In genomic region chr3:12947504-12948369, GRCh38 we compare ENCODE assay signal across 8 cellular contexts.
A peak's percentile ranks its signal among the peaks of the same experiment; 100 is the strongest.
DNase-seq lines count a peak whose midpoint lies in the region; ATAC-seq, FAIRE-seq and TF ChIP-seq lines count a peak whose summit lies in the region.

No MANE protein-coding gene starts in this region.

- TF ChIP-seq CTCF in right atrium auricular region (IDR thresholded peaks at IDR 0.05) = peak in 1 of 2 donors; percentile 22
- TF ChIP-seq CTCF in keratinocyte (optimal IDR thresholded peaks at IDR 0.05 in 1 of 3, IDR thresholded peaks at IDR 0.05 in 1 of 3, conservative IDR thresholded peaks at IDR 0.05 in 1 of 3; ENCODE audit: extremely low read depth in 1 of 3, insufficient read depth in 2 of 3, low read length in 3 of 3) = peak in 2 of 3 experiments; percentile 32 to 39
- no peak for TF ChIP-seq CTCF in uterus (IDR thresholded peaks at IDR 0.05)

- no peak overlapping the region for H3K9ac ChIP-seq in adipocyte (ENCODE audit: low read length)
- peak overlapping the region; percentile 12 for H3K9ac ChIP-seq in keratinocyte (ENCODE audit: control insufficient read depth, extremely low read depth, insufficient read depth, low read length)

- dilution Hi-C loops in keratinocyte (cut with MboI; ENCODE audit: extremely low pct_ligation_motif_present, low sequenced_read_pairs) = no loop called here

- H3K4me2 ChIP-seq in keratinocyte (ENCODE audit: control insufficient read depth, extremely low read depth, insufficient read depth, low read depth, low read length) = peak overlapping the region; percentile 52

- H3K27ac ChIP-seq in right atrium auricular region (peak overlapping the region in 1 of 2 donors; percentile 39), keratinocyte (ENCODE audit: control insufficient read depth, insufficient read depth, low read length) (peak overlapping the region; percentile 22), uterus (no peak overlapping the region)

- intact Hi-C loops in Right ventricle myocardium superior (cut with DNase I) = no loop called here
- intact Hi-C loops in uterus (cut with DNase I; ENCODE audit: low total_unique reads) = no loop called here

- H3K27me3 ChIP-seq in right atrium auricular region (no peaks in the 10 kb centered on the region), adipocyte (replicated peaks; ENCODE audit: control insufficient read depth, insufficient read depth, low read length) (no peaks in the 10 kb centered on the region), keratinocyte (ENCODE audit: control insufficient read depth, extremely low read depth, insufficient read depth, low read length) (no peaks in the 10 kb centered on the region), uterus (no peaks in the 10 kb centered on the region)

- peaks cover 10% of the 10 kb centered on the region for H3K9me1 ChIP-seq in keratinocyte (ENCODE audit: control insufficient read depth, extremely low read depth, insufficient read depth, low read length)

- H3K9me3 ChIP-seq in right atrium auricular region (no peaks in the 10 kb centered on the region), adipocyte (ENCODE audit: control insufficient read depth, low read length) (no peaks in the 10 kb centered on the region), keratinocyte (ENCODE audit: control insufficient read depth, low read depth, low read length) (no peaks in the 10 kb centered on the region), uterus (no peaks in the 10 kb centered on the region)

- no peak for TF ChIP-seq POLR2A in uterus (IDR thresholded peaks at IDR 0.05)

- H2AFZ ChIP-seq in keratinocyte (ENCODE audit: control insufficient read depth, low read length) = no peak overlapping the region

- peak; percentile 55 for FAIRE-seq in keratinocyte (lab: Jason Lieb, UNC)

- no peaks in the 10 kb centered on the region for H3K79me2 ChIP-seq in keratinocyte (ENCODE audit: control insufficient read depth, insufficient read depth, low read length)

- H3K4me3 ChIP-seq in right atrium auricular region (no peak overlapping the region), adipocyte (ENCODE audit: low read length) (no peak overlapping the region), keratinocyte (ENCODE audit: control insufficient read depth in 2 of 3, extremely low read depth in 1 of 3, insufficient read depth in 2 of 3, low read depth in 1 of 3, low read length in 3 of 3) (peak overlapping the region in 1 of 3 experiments; percentile 2), uterus (no peak overlapping the region)

- H3K36me3 ChIP-seq in right atrium auricular region = no peaks in the 10 kb centered on the region
- H3K36me3 ChIP-seq in adipocyte (ENCODE audit: control insufficient read depth, insufficient read depth, low read length, severe bottlenecking) = peaks cover 3% of the 10 kb centered on the region
- H3K36me3 ChIP-seq in keratinocyte (ENCODE audit: control insufficient read depth in 2 of 2, extremely low read depth in 1 of 2, insufficient read depth in 2 of 2, low read length in 2 of 2) = no peaks in the 10 kb centered on the region
- H3K36me3 ChIP-seq in uterus = no peaks in the 10 kb centered on the region

- ATAC-seq in Right ventricle myocardium superior (ENCODE audit: poor library complexity) (peak; percentile 33), GM21529 (IDR thresholded peaks at IDR 0.05; ENCODE audit: unreplicated experiment) (no peak), GM18867 (IDR thresholded peaks at IDR 0.05; ENCODE audit: unreplicated experiment) (no peak)

- peaks cover 6% of the 10 kb centered on the region for H4K20me1 ChIP-seq in keratinocyte (ENCODE audit: control insufficient read depth, extremely low read depth, insufficient read depth, low read length)

- peaks cover 0 to 89% of the 10 kb centered on the region in 2 donors for H3K4me1 ChIP-seq in right atrium auricular region
- peaks cover 26% of the 10 kb centered on the region for H3K4me1 ChIP-seq in adipocyte (ENCODE audit: control insufficient read depth, insufficient read depth, low read length)
- peaks cover 43% of the 10 kb centered on the region for H3K4me1 ChIP-seq in keratinocyte (ENCODE audit: control insufficient read depth, extremely low read depth, insufficient read depth, low read length)
- peaks cover 3 to 24% of the 10 kb centered on the region in 2 donors for H3K4me1 ChIP-seq in uterus

- peak; percentile 84 for DNase-seq in Right ventricle myocardium superior
- no peak for DNase-seq in right atrium auricular region (ENCODE audit: low spot score)
- peak; percentile 89 for DNase-seq in adipocyte (ENCODE audit: low read depth)
- no peak for DNase-seq in keratinocyte (ENCODE audit: low read depth, low spot score)
- DNase-seq in uterus = peak; percentile 52 to 62
- DNase-seq in NCI-H2227 (lab: John Stamatoyannopoulos, UW; ENCODE audit: unreplicated experiment) = no peak

Comparison
In these comparisons a context has a peak if more than half of its experiments do, and no peak if none do; other contexts are left out.
1. DNase-seq: peak in Right ventricle myocardium superior (single experiment), adipocyte (single experiment) and uterus (2 of 2); none in right atrium auricular region (single experiment), keratinocyte (single experiment) and NCI-H2227 (single experiment).
2. CTCF ChIP-seq: peak in keratinocyte (2 of 3); none in uterus (0 of 4).